Comparison of ENCODE assay signal across 30 cellular contexts in the genomic region with DNA sequence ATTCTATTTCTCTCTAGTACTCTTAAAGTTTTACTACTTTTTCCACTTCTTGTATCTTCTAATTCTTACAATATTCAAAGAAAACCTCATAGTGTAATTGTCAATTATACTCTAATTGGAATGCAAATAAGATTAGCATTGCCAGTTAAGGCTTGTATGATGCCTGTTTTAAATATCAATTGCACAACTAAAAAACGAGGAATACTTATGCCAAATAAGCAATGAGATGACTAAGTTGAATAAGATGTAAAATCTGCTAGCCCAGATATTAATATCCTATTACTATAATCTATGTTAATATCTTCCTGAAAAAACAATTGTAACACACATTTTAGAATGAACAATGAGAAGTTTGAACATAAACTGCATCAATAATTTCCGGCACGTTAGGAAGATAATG. TPM values are rescaled to one million over a fixed set of nuclear protein-coding genes. Genes with fewer than 3 reads are reported as not detected.
DNase-seq lines count a peak whose midpoint lies in the region; ATAC-seq, FAIRE-seq and TF ChIP-seq lines count a peak whose summit lies in the region.
"Had no signal": no experiment of that assay in that cellular context is flagged by ENCODE, and none has a peak within 500 bp of the region (broad histone marks: within the 10 kb centered on the region; RNA-seq: fewer than 3 reads in every experiment).

No MANE protein-coding gene starts in this region.

- H3K36me3 Mint-ChIP-seq in activated T-cell treated with anti-CD3 and anti-CD28 coated beads, Interleukin-2, amount 50 U/mL, for 72 hours (ENCODE audit: insufficient read depth in 2 of 2): no peaks in the 10 kb centered on the region
- H3K36me3 Mint-ChIP-seq: CD8-positive, alpha-beta T cell; IgD-negative memory B cell had no signal

- peak; percentile 44 for FAIRE-seq in D721Med (lab: Jason Lieb, UNC)
- FAIRE-seq: A204.1, GM12892, GM19239 had no signal

- H3K27me3 Mint-ChIP-seq in activated T-cell treated with anti-CD3 and anti-CD28 coated beads, Interleukin-2, amount 50 U/mL, for 72 hours (ENCODE audit: low read depth): peaks cover 4% of the 10 kb centered on the region

- DNase-seq in D721Med (ENCODE audit: insufficient read length, low spot score): no peak
- no peak for DNase-seq in SK-N-MC (ENCODE audit: low read depth, low spot score)
- peak; percentile 25 for DNase-seq in fibroblast of gingiva (ENCODE audit: low read depth)
- no peak for DNase-seq in dermis blood vessel endothelial cell
- no peak for DNase-seq in activated T-cell treated with anti-CD3 and anti-CD28 coated beads, Interleukin-2, amount 50 U/mL, for 72 hours
- DNase-seq: Caco-2; CD8-positive, alpha-beta T cell; DMS 273 treated with DMSO at 0.1 percent for 48 hours; DMS79; GF-D8; H9; HFFc6; NCI-H1048; NCI-H1417; NCI-H1694; NCI-H2029 treated with DMSO at 0.1 percent for 48 hours; NCI-H446 treated with DMSO at 0.1 percent for 48 hours; NCI-H526; NK-92 treated with Interleukin-12 subunit alpha and Interleukin-12 subunit beta, amount 100 ng/mL, for 24 hours; PC-3 had no signal

- H3K4me1 Mint-ChIP-seq in activated T-cell treated with anti-CD3 and anti-CD28 coated beads, Interleukin-2, amount 50 U/mL, for 72 hours (ENCODE audit: low read depth): no peaks in the 10 kb centered on the region

- ATAC-seq in activated T-cell treated with anti-CD3 and anti-CD28 coated beads, Interleukin-2, amount 50 U/mL, for 72 hours (replicated peaks in 1 of 2): no peak
- ATAC-seq in GM21576 (IDR thresholded peaks at IDR 0.05; ENCODE audit: unreplicated experiment) (no peak), esophagus mucosa (no peak)
- ATAC-seq: CD8-positive, alpha-beta T cell; PC-3; SK-N-SH treated with all-trans-retinoic acid at 6 μM for 48 hours had no signal

- H3K4me3 Mint-ChIP-seq in activated T-cell treated with anti-CD3 and anti-CD28 coated beads, Interleukin-2, amount 50 U/mL, for 72 hours: no peak overlapping the region
- H3K4me3 Mint-ChIP-seq: B cell; CD8-positive, alpha-beta T cell; H9; HFFc6; IgD-negative memory B cell had no signal

- peak overlapping the region; percentile 30 for H3K9ac ChIP-seq in SK-N-MC (ENCODE audit: insufficient read length)
- H3K9ac ChIP-seq: KMS-11 had no signal

- no peak overlapping the region for H3K27ac Mint-ChIP-seq in activated T-cell treated with anti-CD3 and anti-CD28 coated beads, Interleukin-2, amount 50 U/mL, for 72 hours
- H3K27ac Mint-ChIP-seq: B cell; CD8-positive, alpha-beta T cell; H9; HFFc6; IgD-negative memory B cell had no signal

- H3K36me3 ChIP-seq in SK-N-MC (ENCODE audit: insufficient read depth, low read length): no peaks in the 10 kb centered on the region

- H3K4me3 ChIP-seq in SK-N-MC: 0 out of 2 replicates have a peak overlapping the region, but pooled peaks have one; percentile 19

- H3K9me3 Mint-ChIP-seq in activated T-cell treated with anti-CD3 and anti-CD28 coated beads, Interleukin-2, amount 50 U/mL, for 72 hours: no peaks in the 10 kb centered on the region
- H3K9me3 Mint-ChIP-seq: CD8-positive, alpha-beta T cell; HFFc6; IgD-negative memory B cell had no signal

- H3K27ac ChIP-seq in SK-N-MC: peak overlapping the region; percentile 97
- H3K27ac ChIP-seq: C4-2B, KMS-11 had no signal

- TF ChIP-seq CTCF in D721Med (IDR thresholded peaks at IDR 0.05; ENCODE audit: insufficient read depth, missing control alignments): no peak

- no peaks in the 10 kb centered on the region; the same call in 1 of the 2 replicates for H3K9me3 ChIP-seq in SK-N-MC (ENCODE audit: low read depth, low read length)
- H3K9me3 ChIP-seq: Caco-2 had no signal

RNA-seq across cellular contexts. Expression of gene AKAP7, which starts 13.3 kb away (rescaled TPM):
- total RNA-seq in dermis blood vessel endothelial cell: 2.6 and 3.1 TPM in 2 replicates
- total RNA-seq in activated T-cell treated with anti-CD3 and anti-CD28 coated beads, Interleukin-2, amount 50 U/mL, for 72 hours: 1 to 10 TPM; 6.7 to 6.8 TPM
- 2.7 TPM for total RNA-seq in esophagus mucosa

RNA-seq across cellular contexts. Expression of gene EPB41L2, which starts 59.0 kb away (rescaled TPM):
- total RNA-seq in dermis blood vessel endothelial cell (94.4 and 200 TPM in 2 replicates), esophagus mucosa (9.1 TPM)
- total RNA-seq in activated T-cell treated with anti-CD3 and anti-CD28 coated beads, Interleukin-2, amount 50 U/mL, for 72 hours: 10 to 100 TPM; 17.5 to 27.4 TPM
